ENCODE assay signal across 15 cellular contexts in genomic region chr15:99453646-99454045, GRCh38.
DNase-seq lines count a peak whose midpoint lies in the region; ATAC-seq and TF ChIP-seq lines count a peak whose summit lies in the region.
"Had no signal": no experiment of that assay in that cellular context is flagged by ENCODE, and none has a peak within 500 bp of the region (broad histone marks: within the 10 kb centered on the region; RNA-seq: fewer than 3 reads in every experiment).

No MANE protein-coding gene starts in this region.

- H3K9ac ChIP-seq in colonic mucosa (ENCODE audit: low read depth in 2 of 2, low read length in 2 of 2): peak overlapping the region in 1 of 2 donors; percentile 19

- DNase-seq in activated CD4-positive, alpha-beta memory T cell treated with anti-CD3 and anti-CD28 coated beads, Interleukin-2, amount 10 ng/mL, durations not matched to agents 7 days and 5 days: peak; percentile 14
- no peak for DNase-seq in activated CD4-positive, alpha-beta memory T cell treated with anti-CD3 and anti-CD28 coated beads for 36 hours
- no peak for DNase-seq in naive B cell
- no peak for DNase-seq in thoracic aorta (ENCODE audit: low spot score)
- no peak for DNase-seq in activated gamma-delta T cell (lab: John Stamatoyannopoulos, UW)
- DNase-seq in colonic mucosa: no peak
- DNase-seq: Caco-2, H9, NCI-H2029, retina, SJCRH30 had no signal

- H3K27me3 Mint-ChIP-seq in activated CD4-positive, alpha-beta memory T cell treated with anti-CD3 and anti-CD28 coated beads, Interleukin-2, amount 10 ng/mL, durations not matched to agents 7 days and 5 days: peaks cover 12% of the 10 kb centered on the region
- peaks cover 14% of the 10 kb centered on the region for H3K27me3 Mint-ChIP-seq in activated CD4-positive, alpha-beta memory T cell treated with anti-CD3 and anti-CD28 coated beads for 36 hours
- H3K27me3 Mint-ChIP-seq in naive B cell: peaks cover 0 to 4% (median 0%) of the 10 kb centered on the region in 3 donors
- H3K27me3 Mint-ChIP-seq: stimulated activated naive CD8-positive, alpha-beta T cell treated with anti-CD3 and anti-CD28 coated beads, Interleukin-15, Interleukin-2, amounts not matched to agents 100 ng/mL and 50 ng/mL, for 24 hours had no signal

- WGBS in esophagus, 2 donors: 94 to 95% methylated on average over 6 of the region's 6 CpGs

- ATAC-seq in naive B cell (ENCODE audit: low read depth in 2 of 2): no peak
- ATAC-seq in thoracic aorta (ENCODE audit: insufficient number of reproducible peaks, low FRiP score, low read depth): no peak
- ATAC-seq in HG02870 (IDR thresholded peaks at IDR 0.05; ENCODE audit: unreplicated experiment): no peak
- ATAC-seq: A549 had no signal

- H3K9me3 Mint-ChIP-seq in activated CD4-positive, alpha-beta memory T cell treated with anti-CD3 and anti-CD28 coated beads, Interleukin-2, amount 10 ng/mL, durations not matched to agents 7 days and 5 days: peaks cover under 1% of the 10 kb centered on the region
- H3K9me3 Mint-ChIP-seq in activated CD4-positive, alpha-beta memory T cell treated with anti-CD3 and anti-CD28 coated beads for 36 hours: no peaks in the 10 kb centered on the region
- H3K9me3 Mint-ChIP-seq in naive B cell: peaks cover 0 to 14% (median 8%) of the 10 kb centered on the region in 7 donors

- CTCF ChIA-PET in activated CD4-positive, alpha-beta memory T cell treated with anti-CD3 and anti-CD28 coated beads, Interleukin-2, amount 10 ng/mL, durations not matched to agents 7 days and 5 days (lab: Charles Lee): no interaction called here
- CTCF ChIA-PET in activated CD4-positive, alpha-beta memory T cell treated with anti-CD3 and anti-CD28 coated beads for 36 hours (lab: Charles Lee): no interaction called here

- POLR2A ChIA-PET in activated CD4-positive, alpha-beta memory T cell treated with anti-CD3 and anti-CD28 coated beads, Interleukin-2, amount 10 ng/mL, durations not matched to agents 7 days and 5 days (lab: Charles Lee): no interaction called here
- POLR2A ChIA-PET in activated CD4-positive, alpha-beta memory T cell treated with anti-CD3 and anti-CD28 coated beads for 36 hours (lab: Charles Lee): interaction anchor here (0.6 kb wide), 1 partner anchor 85 kb away, joined by 4 read pairs; no protein-coding TSS in a partner anchor

- no peaks in the 10 kb centered on the region for H3K36me3 ChIP-seq in esophagus (ENCODE audit: control insufficient read depth in 2 of 2, insufficient read depth in 2 of 2, low read length in 1 of 2)
- no peaks in the 10 kb centered on the region for H3K36me3 ChIP-seq in thoracic aorta
- H3K36me3 ChIP-seq in colonic mucosa: no peaks in the 10 kb centered on the region
- H3K36me3 ChIP-seq: SJCRH30 had no signal

- intact Hi-C loops in activated CD4-positive, alpha-beta memory T cell treated with anti-CD3 and anti-CD28 coated beads for 36 hours (cut with micrococcal nuclease): no loop called here
- intact Hi-C loops in colonic mucosa (cut with DNase I): no loop called here

- H3K4me1 ChIP-seq in esophagus (ENCODE audit: control insufficient read depth in 2 of 2, insufficient read depth in 2 of 2, low read length in 1 of 2) (peaks cover 0 to 40% of the 10 kb centered on the region in 2 donors), thoracic aorta (ENCODE audit: control insufficient read depth in 1 of 2, low read depth in 2 of 2) (peaks cover 33 to 45% of the 10 kb centered on the region in 2 donors), colonic mucosa (no peaks in the 10 kb centered on the region)
- H3K4me1 ChIP-seq: A549, Caco-2 had no signal

- H3K9me3 ChIP-seq in esophagus (ENCODE audit: control insufficient read depth in 2 of 2, insufficient read depth in 1 of 2, low read depth in 1 of 2, low read length in 1 of 2): no peaks in the 10 kb centered on the region
- no peaks in the 10 kb centered on the region for H3K9me3 ChIP-seq in thoracic aorta
- H3K9me3 ChIP-seq in colonic mucosa: no peaks in the 10 kb centered on the region
- H3K9me3 ChIP-seq: A549, Caco-2, SJCRH30 had no signal

- peaks cover 28% of the 10 kb centered on the region for H3K4me1 Mint-ChIP-seq in activated CD4-positive, alpha-beta memory T cell treated with anti-CD3 and anti-CD28 coated beads, Interleukin-2, amount 10 ng/mL, durations not matched to agents 7 days and 5 days
- H3K4me1 Mint-ChIP-seq in activated CD4-positive, alpha-beta memory T cell treated with anti-CD3 and anti-CD28 coated beads for 36 hours (ENCODE audit: low read depth): peaks cover 24% of the 10 kb centered on the region
- peaks cover 37 to 43% (median 42%) of the 10 kb centered on the region in 3 donors for H3K4me1 Mint-ChIP-seq in naive B cell

- TF ChIP-seq CTCF in thoracic aorta (IDR thresholded peaks at IDR 0.05) (no peak), colonic mucosa (IDR thresholded peaks at IDR 0.05) (no peak)

- peaks cover under 1% of the 10 kb centered on the region for H3K36me3 Mint-ChIP-seq in activated CD4-positive, alpha-beta memory T cell treated with anti-CD3 and anti-CD28 coated beads, Interleukin-2, amount 10 ng/mL, durations not matched to agents 7 days and 5 days (ENCODE audit: low read depth)
- H3K36me3 Mint-ChIP-seq in activated CD4-positive, alpha-beta memory T cell treated with anti-CD3 and anti-CD28 coated beads for 36 hours: no peaks in the 10 kb centered on the region
- H3K36me3 Mint-ChIP-seq in naive B cell: peaks cover 0 to 10% of the 10 kb centered on the region in 2 donors

- H3K27me3 ChIP-seq in esophagus (ENCODE audit: control insufficient read depth in 1 of 2, insufficient read depth in 2 of 2, low read length in 2 of 2) (no peaks in the 10 kb centered on the region), thoracic aorta (replicated peaks; ENCODE audit: insufficient read depth) (no peaks in the 10 kb centered on the region), colonic mucosa (no peaks in the 10 kb centered on the region)
- H3K27me3 ChIP-seq: SJCRH30 had no signal

- H3K4me3 ChIP-seq in esophagus (ENCODE audit: low read depth in 1 of 2, low read length in 2 of 2) (no peak overlapping the region), thoracic aorta (peak overlapping the region; percentile 51), colonic mucosa (no peak overlapping the region)
- H3K4me3 ChIP-seq: A549, SJCRH30 had no signal

- H3K4me3 Mint-ChIP-seq in activated CD4-positive, alpha-beta memory T cell treated with anti-CD3 and anti-CD28 coated beads, Interleukin-2, amount 10 ng/mL, durations not matched to agents 7 days and 5 days: no peak overlapping the region
- H3K4me3 Mint-ChIP-seq in activated CD4-positive, alpha-beta memory T cell treated with anti-CD3 and anti-CD28 coated beads for 36 hours: no peak overlapping the region
- H3K4me3 Mint-ChIP-seq in naive B cell: peak overlapping the region in 6 of 8 donors; percentile 55 to 79 (median 70)
- H3K4me3 Mint-ChIP-seq: H9; stimulated activated naive CD8-positive, alpha-beta T cell treated with anti-CD3 and anti-CD28 coated beads, Interleukin-15, Interleukin-2, amounts not matched to agents 100 ng/mL and 50 ng/mL, for 24 hours had no signal

- H3K27ac Mint-ChIP-seq in activated CD4-positive, alpha-beta memory T cell treated with anti-CD3 and anti-CD28 coated beads, Interleukin-2, amount 10 ng/mL, durations not matched to agents 7 days and 5 days: no peak overlapping the region
- H3K27ac Mint-ChIP-seq in activated CD4-positive, alpha-beta memory T cell treated with anti-CD3 and anti-CD28 coated beads for 36 hours: no peak overlapping the region
- H3K27ac Mint-ChIP-seq in naive B cell: no peak overlapping the region
- H3K27ac Mint-ChIP-seq: H9 had no signal

- H3K27ac ChIP-seq in esophagus (ENCODE audit: low read depth in 2 of 2, low read length in 1 of 2): peak overlapping the region; percentile 47 to 89
- peak overlapping the region; percentile 98 to 99 for H3K27ac ChIP-seq in thoracic aorta
- H3K27ac ChIP-seq in colonic mucosa: no peak overlapping the region
- H3K27ac ChIP-seq: A549, SJCRH30 had no signal

Comparison
In these comparisons a context has a peak if more than half of its experiments do, and no peak if none do; other contexts are left out.
1. H3K4me3 Mint-ChIP-seq: peak in naive B cell (6 of 8); none in activated CD4-positive, alpha-beta memory T cell treated with anti-CD3 and anti-CD28 coated beads, Interleukin-2, amount 10 ng/mL, durations not matched to agents 7 days and 5 days (single experiment) and activated CD4-positive, alpha-beta memory T cell treated with anti-CD3 and anti-CD28 coated beads for 36 hours (single experiment).